ENCODE assay signal across 22 cellular contexts in genomic region chr15:75688278-75688557, GRCh38. TPM values are rescaled to one million over a fixed set of nuclear protein-coding genes. Genes with fewer than 3 reads are reported as not detected.
A peak's percentile ranks its signal among the peaks of the same experiment; 100 is the strongest.
DNase-seq lines count a peak whose midpoint lies in the region; ATAC-seq and TF ChIP-seq lines count a peak whose summit lies in the region.
"Had no signal": no experiment of that assay in that cellular context is flagged by ENCODE, and none has a peak within 500 bp of the region (broad histone marks: within the 10 kb centered on the region; RNA-seq: fewer than 3 reads in every experiment).

No MANE protein-coding gene starts in this region.

- DNase-seq in activated naive CD4-positive, alpha-beta T cell treated with anti-CD3 and anti-CD28 coated beads, Interleukin-2, amount 50 U/mL, for 72 hours (ENCODE audit: low spot score in 2 of 2), result no peak
- DNase-seq in esophagus muscularis mucosa (ENCODE audit: extremely low spot score) (no peak), NCI-H2081 treated with DMSO at 0.1 percent for 48 hours (lab: John Stamatoyannopoulos, UW) (no peak), COLO668 (lab: John Stamatoyannopoulos, UW; ENCODE audit: unreplicated experiment) (no peak)
- DNase-seq: BE2C; Calu3; CD4-positive, alpha-beta T cell; CD8-positive, alpha-beta memory T cell; COR-L47; DMS53; DMS79 treated with DMSO at 0.1 percent for 48 hours; GF-D8; H9 had no signal

- TF ChIP-seq CTCF in esophagus muscularis mucosa (IDR thresholded peaks at IDR 0.05), result no peak

- no peak overlapping the region for H3K9ac ChIP-seq in rectal smooth muscle tissue (ENCODE audit: low read length)
- H3K9ac ChIP-seq: BLaER1 treated with 17β-estradiol and CSF1 and Interleukin-3, amounts not matched to agents 10 nM and 100 nM had no signal

- H3K36me3 Mint-ChIP-seq in activated naive CD4-positive, alpha-beta T cell treated with anti-CD3 and anti-CD28 coated beads, Interleukin-2, amount 50 U/mL, for 24 hours, result no peaks in the 10 kb centered on the region
- H3K36me3 Mint-ChIP-seq in activated naive CD4-positive, alpha-beta T cell treated with anti-CD3 and anti-CD28 coated beads, Interleukin-2, amount 50 U/mL, for 72 hours, result no peaks in the 10 kb centered on the region
- H3K36me3 Mint-ChIP-seq: CD8-positive, alpha-beta memory T cell had no signal

- no peaks in the 10 kb centered on the region for H3K9me3 ChIP-seq in esophagus muscularis mucosa
- H3K9me3 ChIP-seq: BE2C; BLaER1 treated with 17β-estradiol and CSF1 and Interleukin-3, amounts not matched to agents 10 nM and 100 nM had no signal

- H3K27ac ChIP-seq in esophagus muscularis mucosa (replicated peaks in 1 of 4) (peak overlapping the region in 3 of 4 donors; percentile 59 to 70 (median 62)), rectal smooth muscle tissue (ENCODE audit: low read depth, low read length) (peak overlapping the region; percentile 40)
- H3K27ac ChIP-seq: 22Rv1; BLaER1 treated with 17β-estradiol and CSF1 and Interleukin-3, amounts not matched to agents 10 nM and 100 nM had no signal

- peaks cover 3% of the 10 kb centered on the region for H3K27me3 Mint-ChIP-seq in activated naive CD4-positive, alpha-beta T cell treated with anti-CD3 and anti-CD28 coated beads, Interleukin-2, amount 50 U/mL, for 24 hours

- H3K4me1 Mint-ChIP-seq in activated naive CD4-positive, alpha-beta T cell treated with anti-CD3 and anti-CD28 coated beads, Interleukin-2, amount 50 U/mL, for 24 hours, result no peaks in the 10 kb centered on the region
- H3K4me1 Mint-ChIP-seq: CD8-positive, alpha-beta memory T cell had no signal

- H3K27ac Mint-ChIP-seq in activated naive CD4-positive, alpha-beta T cell treated with anti-CD3 and anti-CD28 coated beads, Interleukin-2, amount 50 U/mL, for 24 hours, result peak overlapping the region; percentile 1
- no peak overlapping the region for H3K27ac Mint-ChIP-seq in activated naive CD4-positive, alpha-beta T cell treated with anti-CD3 and anti-CD28 coated beads, Interleukin-2, amount 50 U/mL, for 72 hours
- H3K27ac Mint-ChIP-seq: CD14-positive monocyte; CD4-positive, alpha-beta T cell; CD8-positive, alpha-beta memory T cell; GM23338 had no signal

- H3K9me3 Mint-ChIP-seq in activated naive CD4-positive, alpha-beta T cell treated with anti-CD3 and anti-CD28 coated beads, Interleukin-2, amount 50 U/mL, for 24 hours, result no peaks in the 10 kb centered on the region
- H3K9me3 Mint-ChIP-seq in activated naive CD4-positive, alpha-beta T cell treated with anti-CD3 and anti-CD28 coated beads, Interleukin-2, amount 50 U/mL, for 72 hours, result no peaks in the 10 kb centered on the region
- H3K9me3 Mint-ChIP-seq: CD4-positive, alpha-beta T cell; CD8-positive, alpha-beta memory T cell; GM23338; H9 had no signal

- H3K4me1 ChIP-seq in esophagus muscularis mucosa, result peaks cover 9 to 59% (median 41%) of the 10 kb centered on the region in 4 donors
- peaks cover 2% of the 10 kb centered on the region for H3K4me1 ChIP-seq in rectal smooth muscle tissue (ENCODE audit: control insufficient read depth, insufficient read depth, low read length)

- intact Hi-C loops in esophagus muscularis mucosa (cut with DNase I), result loop anchor here (5.0 to 10.0 kb wide), 2 partner anchors 113 to 114 kb away; partner anchors contain the start of gene PTPN9

- H3K4me3 ChIP-seq in esophagus muscularis mucosa (no peak overlapping the region), rectal smooth muscle tissue (ENCODE audit: low read length) (no peak overlapping the region)
- H3K4me3 ChIP-seq: BLaER1 treated with 17β-estradiol and CSF1 and Interleukin-3, amounts not matched to agents 10 nM and 100 nM; GM23338 had no signal

- H3K36me3 ChIP-seq in esophagus muscularis mucosa, result peaks cover 39 to 89% (median 63%) of the 10 kb centered on the region in 4 donors
- H3K36me3 ChIP-seq in rectal smooth muscle tissue (ENCODE audit: control insufficient read depth, insufficient read depth, low read length), result peaks cover 18% of the 10 kb centered on the region
- H3K36me3 ChIP-seq: BE2C; BLaER1 treated with 17β-estradiol and CSF1 and Interleukin-3, amounts not matched to agents 10 nM and 100 nM had no signal

- whole genome bisulfite sequencing in esophagus muscularis mucosa, result 82% methylated on average over 6 of the region's 7 CpGs

- TF ChIP-seq EP300 in esophagus muscularis mucosa (IDR thresholded peaks at IDR 0.05), result no peak

- ATAC-seq in activated naive CD4-positive, alpha-beta T cell treated with anti-CD3 and anti-CD28 coated beads, Interleukin-2, amount 50 U/mL, for 72 hours, result no peak
- ATAC-seq in HG03469 (IDR thresholded peaks at IDR 0.05; ENCODE audit: unreplicated experiment) (no peak), GM21381 (IDR thresholded peaks at IDR 0.05; ENCODE audit: unreplicated experiment) (no peak)
- ATAC-seq: GM23338, HCT116 had no signal

- no peak for TF ChIP-seq POLR2A in esophagus muscularis mucosa (IDR thresholded peaks at IDR 0.05; ENCODE audit: low read depth)

- H3K27me3 ChIP-seq in esophagus muscularis mucosa, result no peaks in the 10 kb centered on the region
- no peaks in the 10 kb centered on the region for H3K27me3 ChIP-seq in rectal smooth muscle tissue (ENCODE audit: control insufficient read depth, insufficient read depth, low read length)
- H3K27me3 ChIP-seq: BE2C; BLaER1 treated with 17β-estradiol and CSF1 and Interleukin-3, amounts not matched to agents 10 nM and 100 nM had no signal

- H3K4me3 Mint-ChIP-seq in activated naive CD4-positive, alpha-beta T cell treated with anti-CD3 and anti-CD28 coated beads, Interleukin-2, amount 50 U/mL, for 24 hours, result no peak overlapping the region
- H3K4me3 Mint-ChIP-seq: CD14-positive monocyte; CD4-positive, alpha-beta T cell; CD8-positive, alpha-beta memory T cell; GM23338; H9 had no signal

RNA-seq across cellular contexts. Expression of gene CSPG4, which starts 24.4 kb away (rescaled TPM):
- total RNA-seq in activated naive CD4-positive, alpha-beta T cell treated with anti-CD3 and anti-CD28 coated beads, Interleukin-2, amount 50 U/mL, for 72 hours, result not detected
- total RNA-seq in esophagus muscularis mucosa, result 100 to 1,000 TPM; 133 to 386 (median 182) TPM
- total RNA-seq: Calu3; CD4-positive, alpha-beta T cell; CD8-positive, alpha-beta memory T cell had no signal

RNA-seq across cellular contexts. Expression of gene SNX33, which starts 40.5 kb away (rescaled TPM):
- 1 to 10 TPM; 3.1 to 4.0 TPM for total RNA-seq in activated naive CD4-positive, alpha-beta T cell treated with anti-CD3 and anti-CD28 coated beads, Interleukin-2, amount 50 U/mL, for 72 hours
- 10 to 100 TPM; 27.8 to 47.6 (median 40.1) TPM for total RNA-seq in esophagus muscularis mucosa

RNA-seq across cellular contexts. Expression of gene IMP3, which starts 48.2 kb away (rescaled TPM):
- total RNA-seq in activated naive CD4-positive, alpha-beta T cell treated with anti-CD3 and anti-CD28 coated beads, Interleukin-2, amount 50 U/mL, for 72 hours, result 10 to 100 TPM; 66.5 to 93.8 TPM
- 10 to 100 TPM; 49.0 to 83.5 (median 62.1) TPM for total RNA-seq in esophagus muscularis mucosa

Comparison
In these comparisons a context has a peak if more than half of its experiments do, and no peak if none do; other contexts are left out.
1. RNA of gene CSPG4, which starts 24.4 kb away (total RNA-seq): 133 to 386 TPM in esophagus muscularis mucosa; not detected in activated naive CD4-positive, alpha-beta T cell treated with anti-CD3 and anti-CD28 coated beads, Interleukin-2, amount 50 U/mL, for 72 hours; every median in the first group is over 100 times any median in the second.
2. RNA of gene SNX33, which starts 40.5 kb away (total RNA-seq): 27.8 to 47.6 TPM in esophagus muscularis mucosa; 3.1 to 4.0 TPM in activated naive CD4-positive, alpha-beta T cell treated with anti-CD3 and anti-CD28 coated beads, Interleukin-2, amount 50 U/mL, for 72 hours; every median in the first group is over 4 times any median in the second.